Comparison of ENCODE assay signal across 15 cellular contexts in genomic region chr12:89417246-89417977, GRCh38.
A peak's percentile ranks its signal among the peaks of the same experiment; 100 is the strongest.
DNase-seq lines count a peak whose midpoint lies in the region; ATAC-seq and TF ChIP-seq lines count a peak whose summit lies in the region.
"Had no signal": no experiment of that assay in that cellular context is flagged by ENCODE, and none has a peak within 500 bp of the region (broad histone marks: within the 10 kb centered on the region; RNA-seq: fewer than 3 reads in every experiment).

No MANE protein-coding gene starts in this region.

- no peak for DNase-seq in GM23338 (ENCODE audit: low spot score)
- no peak for DNase-seq in T-helper 17 cell
- peak; percentile 52 to 54 for DNase-seq in fibroblast of lung (ENCODE audit: low read depth in 2 of 2)
- no peak for DNase-seq in sciatic nerve (ENCODE audit: low spot score)
- DNase-seq in activated CD8-positive, alpha-beta memory T cell treated with anti-CD3 and anti-CD28 coated beads, Interleukin-2, amount 50 U/mL, for 4 hours = no peak
- DNase-seq in NCI-H2081 treated with DMSO at 0.1 percent for 48 hours (lab: John Stamatoyannopoulos, UW) = no peak
- no peak for DNase-seq in NCI-H1417 treated with DMSO at 0.1 percent for 48 hours (lab: John Stamatoyannopoulos, UW)
- DNase-seq in activated CD4-positive, alpha-beta memory T cell treated with anti-CD3 and anti-CD28 coated beads, Interleukin-2, amount 10 ng/mL, durations not matched to agents 7 days and 5 days = no peak
- DNase-seq: activated CD4-positive, alpha-beta T cell treated with anti-CD3 and anti-CD28 coated beads, Interleukin-2, amount 10 ng/mL, durations not matched to agents 7 days and 5 days; activated effector memory CD4-positive, alpha-beta T cell treated with anti-CD3 and anti-CD28 coated beads, Interleukin-2, amount 50 U/mL, for 16 hours; GOT3; NCI-H1417; NCI-H82 had no signal

- no peaks in the 10 kb centered on the region for H3K9me3 Mint-ChIP-seq in GM23338
- no peaks in the 10 kb centered on the region for H3K9me3 Mint-ChIP-seq in activated CD4-positive, alpha-beta memory T cell treated with anti-CD3 and anti-CD28 coated beads, Interleukin-2, amount 10 ng/mL, durations not matched to agents 7 days and 5 days
- H3K9me3 Mint-ChIP-seq: activated CD4-positive, alpha-beta T cell treated with anti-CD3 and anti-CD28 coated beads, Interleukin-2, amount 10 ng/mL, durations not matched to agents 7 days and 5 days; stimulated activated naive CD8-positive, alpha-beta T cell treated with anti-CD3 and anti-CD28 coated beads, Interleukin-15, Interleukin-2, amounts not matched to agents 100 ng/mL and 50 ng/mL, for 24 hours had no signal

- H3K4me3 ChIP-seq in GM23338 (no peak overlapping the region), fibroblast of lung (replicated peaks in 1 of 4; ENCODE audit: control extremely low read depth in 1 of 4, insufficient read depth in 1 of 4, low read depth in 3 of 4, low read length in 4 of 4) (no peak overlapping the region)

- intact Hi-C loops in sciatic nerve (cut with DNase I) = no loop called here

- no peaks in the 10 kb centered on the region for H3K27me3 Mint-ChIP-seq in GM23338 (ENCODE audit: insufficient read depth, low read depth, poor library complexity)
- no peaks in the 10 kb centered on the region for H3K27me3 Mint-ChIP-seq in T-helper 17 cell
- no peaks in the 10 kb centered on the region for H3K27me3 Mint-ChIP-seq in activated CD4-positive, alpha-beta memory T cell treated with anti-CD3 and anti-CD28 coated beads, Interleukin-2, amount 10 ng/mL, durations not matched to agents 7 days and 5 days
- H3K27me3 Mint-ChIP-seq: activated CD4-positive, alpha-beta T cell treated with anti-CD3 and anti-CD28 coated beads, Interleukin-2, amount 10 ng/mL, durations not matched to agents 7 days and 5 days; stimulated activated naive CD8-positive, alpha-beta T cell treated with anti-CD3 and anti-CD28 coated beads, Interleukin-15, Interleukin-2, amounts not matched to agents 100 ng/mL and 50 ng/mL, for 24 hours had no signal

- H3K4me2 ChIP-seq in GM23338 (0 out of 2 replicates have a peak overlapping the region, but pooled peaks have one; percentile 40), fibroblast of lung (ENCODE audit: extremely low read depth, insufficient read depth, low read length) (peak overlapping the region; percentile 27)

- H3K9me3 ChIP-seq in T-helper 17 cell (ENCODE audit: control insufficient read depth, low read length, poor library complexity, severe bottlenecking) (no peaks in the 10 kb centered on the region), fibroblast of lung (ENCODE audit: control insufficient read depth, insufficient read depth, low read depth, low read length) (no peaks in the 10 kb centered on the region)

- H3K4me3 Mint-ChIP-seq in GM23338 (no peak overlapping the region), T-helper 17 cell (no peak overlapping the region)
- H3K4me3 Mint-ChIP-seq in activated CD4-positive, alpha-beta memory T cell treated with anti-CD3 and anti-CD28 coated beads, Interleukin-2, amount 10 ng/mL, durations not matched to agents 7 days and 5 days = no peak overlapping the region
- H3K4me3 Mint-ChIP-seq: activated CD4-positive, alpha-beta T cell treated with anti-CD3 and anti-CD28 coated beads, Interleukin-2, amount 10 ng/mL, durations not matched to agents 7 days and 5 days; stimulated activated naive CD8-positive, alpha-beta T cell treated with anti-CD3 and anti-CD28 coated beads, Interleukin-15, Interleukin-2, amounts not matched to agents 100 ng/mL and 50 ng/mL, for 24 hours had no signal

- no peaks in the 10 kb centered on the region for H3K79me2 ChIP-seq in GM23338 (replicated peaks; ENCODE audit: insufficient read depth)
- no peaks in the 10 kb centered on the region for H3K79me2 ChIP-seq in fibroblast of lung (ENCODE audit: control insufficient read depth, insufficient read depth, low read length)
- H3K79me2 ChIP-seq: parathyroid adenoma had no signal

- H3K27ac Mint-ChIP-seq in GM23338 = no peak overlapping the region
- peak overlapping the region; percentile 6 for H3K27ac Mint-ChIP-seq in T-helper 17 cell
- no peak overlapping the region for H3K27ac Mint-ChIP-seq in activated CD4-positive, alpha-beta memory T cell treated with anti-CD3 and anti-CD28 coated beads, Interleukin-2, amount 10 ng/mL, durations not matched to agents 7 days and 5 days
- H3K27ac Mint-ChIP-seq: activated CD4-positive, alpha-beta T cell treated with anti-CD3 and anti-CD28 coated beads, Interleukin-2, amount 10 ng/mL, durations not matched to agents 7 days and 5 days; stimulated activated naive CD8-positive, alpha-beta T cell treated with anti-CD3 and anti-CD28 coated beads, Interleukin-15, Interleukin-2, amounts not matched to agents 100 ng/mL and 50 ng/mL, for 24 hours had no signal

- ATAC-seq in GM23338 (no peak), T-helper 17 cell (no peak), sciatic nerve (peak; percentile 33)

- CTCF ChIA-PET in activated CD4-positive, alpha-beta memory T cell treated with anti-CD3 and anti-CD28 coated beads, Interleukin-2, amount 10 ng/mL, durations not matched to agents 7 days and 5 days (lab: Charles Lee) = no interaction called here

- H3K27me3 ChIP-seq in GM23338 (ENCODE audit: insufficient read depth) (no peaks in the 10 kb centered on the region), fibroblast of lung (ENCODE audit: control insufficient read depth, insufficient read depth, low read length) (no peaks in the 10 kb centered on the region)

- H3K4me1 ChIP-seq in GM23338 (ENCODE audit: insufficient read depth) = peaks cover 33% of the 10 kb centered on the region
- H3K4me1 ChIP-seq in fibroblast of lung (ENCODE audit: control insufficient read depth, extremely low read depth, insufficient read depth, low read length) = peaks cover 9% of the 10 kb centered on the region
- H3K4me1 ChIP-seq: parathyroid adenoma had no signal

- no peak overlapping the region for H2AFZ ChIP-seq in GM23338
- no peak overlapping the region for H2AFZ ChIP-seq in fibroblast of lung (ENCODE audit: low read length)
- H2AFZ ChIP-seq: parathyroid adenoma had no signal

- H3K36me3 Mint-ChIP-seq in GM23338 (ENCODE audit: low read depth) = no peaks in the 10 kb centered on the region
- H3K36me3 Mint-ChIP-seq in T-helper 17 cell (ENCODE audit: low read depth) = peaks cover 10% of the 10 kb centered on the region
- peaks cover 40% of the 10 kb centered on the region for H3K36me3 Mint-ChIP-seq in activated CD4-positive, alpha-beta memory T cell treated with anti-CD3 and anti-CD28 coated beads, Interleukin-2, amount 10 ng/mL, durations not matched to agents 7 days and 5 days (ENCODE audit: low read depth)

- no peak overlapping the region for H3K9ac ChIP-seq in fibroblast of lung (ENCODE audit: insufficient read depth, low read length)
- H3K9ac ChIP-seq: parathyroid adenoma had no signal

- H3K27ac ChIP-seq in GM23338 (ENCODE audit: low read depth) (no peak overlapping the region), fibroblast of lung (ENCODE audit: insufficient read depth, low read length) (peak overlapping the region; percentile 17)
- H3K27ac ChIP-seq: parathyroid adenoma had no signal

- H3F3A ChIP-seq in GM23338 (replicated peaks; ENCODE audit: low read depth) = no peaks in the 10 kb centered on the region

- peaks cover 30% of the 10 kb centered on the region for H3K4me1 Mint-ChIP-seq in GM23338
- H3K4me1 Mint-ChIP-seq in T-helper 17 cell = peaks cover 5% of the 10 kb centered on the region
- H3K4me1 Mint-ChIP-seq in activated CD4-positive, alpha-beta memory T cell treated with anti-CD3 and anti-CD28 coated beads, Interleukin-2, amount 10 ng/mL, durations not matched to agents 7 days and 5 days = peaks cover 6% of the 10 kb centered on the region

- POLR2A ChIA-PET in activated CD4-positive, alpha-beta memory T cell treated with anti-CD3 and anti-CD28 coated beads, Interleukin-2, amount 10 ng/mL, durations not matched to agents 7 days and 5 days (lab: Charles Lee) = interaction anchor here (0.6 to 0.7 kb wide), 2 partner anchors 10 to 131 kb away, joined by 3 read pairs; no protein-coding TSS in a partner anchor

- TF ChIP-seq CTCF in GM23338 (conservative IDR thresholded peaks at IDR 0.05; ENCODE audit: low read depth in 2 of 2) (no peak), fibroblast of lung (conservative IDR thresholded peaks at IDR 0.05 in 1 of 2, IDR thresholded peaks at IDR 0.05 in 1 of 2; ENCODE audit: low read depth in 1 of 2, low read length in 2 of 2) (no peak)

- H3K9me2 ChIP-seq in GM23338 (ENCODE audit: insufficient read depth) = no peaks in the 10 kb centered on the region

- H3K36me3 ChIP-seq in GM23338 (ENCODE audit: insufficient read depth) (no peaks in the 10 kb centered on the region), fibroblast of lung (ENCODE audit: control insufficient read depth, insufficient read depth, low read length) (no peaks in the 10 kb centered on the region)

- H4K20me1 ChIP-seq in GM23338 (replicated peaks; ENCODE audit: insufficient read depth) (no peaks in the 10 kb centered on the region), fibroblast of lung (ENCODE audit: control insufficient read depth, extremely low read depth, insufficient read depth, low read length) (no peaks in the 10 kb centered on the region)

TF ChIP-seq in GM23338, 12 proteins besides CTCF, POLR2A, EP300 and RAD21 (continues in another document):
- TF ChIP-seq REST (IDR thresholded peaks at IDR 0.05; ENCODE audit: unreplicated experiment) (no peak), EZH2phosphoT487 (IDR thresholded peaks at IDR 0.05; ENCODE audit: unreplicated experiment) (no peak), STAT1 (IDR thresholded peaks at IDR 0.05; ENCODE audit: unreplicated experiment) (no peak)

Comparison
In these comparisons a context has a peak if more than half of its experiments do, and no peak if none do; other contexts are left out.
1. DNase-seq: peak in fibroblast of lung (2 of 2); none in GM23338 (single experiment), T-helper 17 cell (0 of 3), sciatic nerve (single experiment), activated CD8-positive, alpha-beta memory T cell treated with anti-CD3 and anti-CD28 coated beads, Interleukin-2, amount 50 U/mL, for 4 hours (single experiment), NCI-H2081 treated with DMSO at 0.1 percent for 48 hours (single experiment), NCI-H1417 treated with DMSO at 0.1 percent for 48 hours (single experiment) and activated CD4-positive, alpha-beta memory T cell treated with anti-CD3 and anti-CD28 coated beads, Interleukin-2, amount 10 ng/mL, durations not matched to agents 7 days and 5 days (single experiment).